In genomic region chr9:127562841-127563523, GRCh38 we compare ENCODE assay signal across 10 cellular contexts. TPM values are rescaled to one million over a fixed set of nuclear protein-coding genes. Genes with fewer than 3 reads are reported as not detected.
DNase-seq lines count a peak whose midpoint lies in the region; ATAC-seq and TF ChIP-seq lines count a peak whose summit lies in the region.
"Had no signal": no experiment of that assay in that cellular context is flagged by ENCODE, and none has a peak within 500 bp of the region (broad histone marks: within the 10 kb centered on the region; RNA-seq: fewer than 3 reads in every experiment).

No MANE protein-coding gene starts in this region.

- H3K79me1 ChIP-seq in neuronal stem cell (ENCODE audit: low read depth, low read length) = peaks cover 4% of the 10 kb centered on the region

- no peak overlapping the region for H2BK15ac ChIP-seq in neuronal stem cell (ENCODE audit: low read length)

- peak overlapping the region; percentile 66 for H2BK12ac ChIP-seq in neuronal stem cell (ENCODE audit: low read length)

- H3K36me3 Mint-ChIP-seq in CD14-positive monocyte = peaks cover 57 to 70% of the 10 kb centered on the region in 2 donors

- TF ChIP-seq POLR2A in esophagus squamous epithelium (IDR thresholded peaks at IDR 0.05) = no peak

- H2AFZ ChIP-seq in neuronal stem cell (ENCODE audit: low read length) = no peak overlapping the region

- H4K8ac ChIP-seq in neuronal stem cell (ENCODE audit: low read depth, low read length) = no peak overlapping the region

- H2BK120ac ChIP-seq in neuronal stem cell (ENCODE audit: low read depth, low read length) = no peak overlapping the region

- H3K9me3 Mint-ChIP-seq in CD14-positive monocyte = peaks cover 0 to 2% (median 0%) of the 10 kb centered on the region in 7 donors

- ATAC-seq in GM21390 (IDR thresholded peaks at IDR 0.05; ENCODE audit: unreplicated experiment) (no peak), GM21528 (IDR thresholded peaks at IDR 0.05; ENCODE audit: low FRiP score, unreplicated experiment) (no peak), GM18873 (IDR thresholded peaks at IDR 0.05; ENCODE audit: low FRiP score, unreplicated experiment) (no peak), HG03521 (IDR thresholded peaks at IDR 0.05; ENCODE audit: unreplicated experiment) (no peak)

- H3K23ac ChIP-seq in neuronal stem cell (ENCODE audit: low read depth, low read length, poor library complexity) = no peak overlapping the region

- H3K4me1 ChIP-seq in esophagus squamous epithelium = peaks cover 62 to 99% (median 86%) of the 10 kb centered on the region in 3 donors
- H3K4me1 ChIP-seq in neuronal stem cell (ENCODE audit: control insufficient read depth in 2 of 2, insufficient read depth in 1 of 2, low read depth in 1 of 2, low read length in 2 of 2) = peaks cover 26 to 29% of the 10 kb centered on the region in 2 donors

- no peak overlapping the region for H3K14ac ChIP-seq in neuronal stem cell (ENCODE audit: low read length)

- H3K4ac ChIP-seq in neuronal stem cell (ENCODE audit: low read length) = no peak overlapping the region

- H3K27ac Mint-ChIP-seq in CD14-positive monocyte = peak overlapping the region; percentile 95 to 100 (median 98)

- H3K27me3 Mint-ChIP-seq in CD14-positive monocyte (ENCODE audit: low read depth in 3 of 3) = peaks cover 0 to 3% (median 3%) of the 10 kb centered on the region in 3 donors

- peak overlapping the region; percentile 41 for H3K18ac ChIP-seq in neuronal stem cell (ENCODE audit: low read length)

- peak overlapping the region; percentile 35 for H2BK5ac ChIP-seq in neuronal stem cell (ENCODE audit: low read length)

- POLR2A ChIA-PET in RWPE1 (lab: Yijun Ruan, JAX; ENCODE audit: low non-redundant PET) = interaction anchor here (0.7 kb wide), 1 partner anchor 15 kb away, joined by 3 read pairs; no protein-coding TSS in a partner anchor

- no peak overlapping the region for H3K4me2 ChIP-seq in neuronal stem cell (ENCODE audit: insufficient read depth, low read length, poor library complexity, severe bottlenecking)

- peak overlapping the region; percentile 26 for H2AK5ac ChIP-seq in neuronal stem cell (ENCODE audit: low read depth, low read length)

- TF ChIP-seq CTCF in CD14-positive monocyte (IDR thresholded peaks at IDR 0.05) = no peak
- TF ChIP-seq CTCF in RWPE1 (conservative IDR thresholded peaks at IDR 0.05; ENCODE audit: low read depth) = no peak
- TF ChIP-seq CTCF in esophagus squamous epithelium (IDR thresholded peaks at IDR 0.05) = peak in 2 of 6 experiments; percentile 28 to 46

- H3K36me3 ChIP-seq in esophagus squamous epithelium = peaks cover 5 to 55% (median 21%) of the 10 kb centered on the region in 3 donors
- H3K36me3 ChIP-seq in neuronal stem cell (replicated peaks in 1 of 2; ENCODE audit: control insufficient read depth in 2 of 2, insufficient read depth in 2 of 2, low read length in 2 of 2) = peaks cover 3 to 5% of the 10 kb centered on the region in 2 donors

- peak overlapping the region; percentile 7 to 99 (median 32) for H3K4me3 ChIP-seq in esophagus squamous epithelium
- H3K4me3 ChIP-seq in neuronal stem cell (ENCODE audit: low read length in 2 of 2) = no peak overlapping the region

- intact Hi-C loops in CD14-positive monocyte (cut with micrococcal nuclease) (loop anchor here (5.0 kb wide), 2 partner anchors 41 to 354 kb away; partner anchors contain the start of gene ST6GALNAC4 (in 1 of the 2)), esophagus squamous epithelium (cut with DNase I) (no loop called here)

- H3K27me3 ChIP-seq in esophagus squamous epithelium = no peaks in the 10 kb centered on the region
- no peaks in the 10 kb centered on the region for H3K27me3 ChIP-seq in neuronal stem cell (ENCODE audit: control insufficient read depth in 3 of 3, insufficient read depth in 3 of 3, low read depth in 1 of 3, low read length in 3 of 3)

- peaks cover 95% of the 10 kb centered on the region for H3K4me1 Mint-ChIP-seq in CD14-positive monocyte

- H3K27ac ChIP-seq in RWPE1 = peak overlapping the region; percentile 99
- peak overlapping the region; percentile 99 to 100 (median 99) for H3K27ac ChIP-seq in esophagus squamous epithelium
- no peak overlapping the region for H3K27ac ChIP-seq in neuronal stem cell (replicated peaks; ENCODE audit: low read length)

- H3K9me3 ChIP-seq in esophagus squamous epithelium (no peaks in the 10 kb centered on the region), neuronal stem cell (replicated peaks in 1 of 2; ENCODE audit: control insufficient read depth in 2 of 2, insufficient read depth in 1 of 2, low read depth in 1 of 2, low read length in 2 of 2) (no peaks in the 10 kb centered on the region)

- 42 to 43% methylated on average over 12 to 15 of the region's 16 CpGs for WGBS in esophagus squamous epithelium, 2 donors
- WGBS in neuronal stem cell (ENCODE audit: extremely low coverage in 2 of 2, insufficient read length in 2 of 2, insufficient replicate concordance in 1 of 2), 2 donors = no CpG with 5 or more reads among the region's 16 CpGs

- peak overlapping the region; percentile 63 to 75 for H3K4me3 Mint-ChIP-seq in CD14-positive monocyte

- H3K9ac ChIP-seq in neuronal stem cell (ENCODE audit: low read depth, low read length, poor library complexity) = peak overlapping the region; percentile 1

- CTCF ChIA-PET in RWPE1 (lab: Yijun Ruan, JAX) = no interaction called here

- DNase-seq in CD14-positive monocyte (ENCODE audit: low spot score) (no peak), RWPE1 (ENCODE audit: low spot score) (no peak), esophagus squamous epithelium (lab: John Stamatoyannopoulos, UW) (no peak), neuronal stem cell (ENCODE audit: low spot score) (no peak)
- DNase-seq: DMS153, NCI-H1105 treated with DMSO at 0.1 percent for 48 hours had no signal

- H4K91ac ChIP-seq in neuronal stem cell (ENCODE audit: low read depth, low read length, poor library complexity) = no peak overlapping the region

RNA-seq across cellular contexts. Expression of gene STXBP1, which starts 49.1 kb away (rescaled TPM):
- polyA plus RNA-seq in CD14-positive monocyte = under 1 TPM in 1 of 2 donors, not detected in 1; 0.59 TPM
- total RNA-seq in esophagus squamous epithelium = 10 to 100 TPM in 2 of 4 donors, 1 to 10 TPM in 2; 4.7 to 36.1 (median 12.2) TPM
- 33.7 TPM for polyA plus RNA-seq in neuronal stem cell (2013, experiment 1 of 2)
- polyA plus RNA-seq in neuronal stem cell (2013, experiment 2 of 2) = 32.9 TPM

Comparison
In these comparisons a context has a peak if more than half of its experiments do, and no peak if none do; other contexts are left out.
1. H3K4me3 ChIP-seq: peak in esophagus squamous epithelium (4 of 4); none in neuronal stem cell (0 of 2).